10 cellular contexts compared by ENCODE assay signal in the genomic region with DNA sequence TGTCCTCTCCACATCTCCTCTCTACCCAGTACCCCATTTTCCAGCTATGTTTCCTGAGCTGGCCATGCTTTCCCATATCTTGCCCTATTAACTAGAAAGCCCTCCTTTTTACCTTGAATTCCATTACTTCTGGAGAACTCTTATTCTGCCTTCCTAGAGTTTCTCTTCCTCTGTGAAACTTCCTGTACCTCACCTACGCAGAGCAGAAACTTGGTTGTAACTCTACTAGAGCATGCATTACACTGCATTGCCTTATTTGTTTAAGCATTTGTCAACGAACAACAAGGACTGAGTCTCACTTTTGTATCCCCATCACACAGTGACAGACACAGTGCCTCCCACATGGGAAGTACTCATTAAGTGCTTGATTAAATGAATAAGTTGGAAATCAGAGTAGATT. TPM values are rescaled to one million over a fixed set of nuclear protein-coding genes. Genes with fewer than 3 reads are reported as not detected.
DNase-seq lines count a peak whose midpoint lies in the region; ATAC-seq and TF ChIP-seq lines count a peak whose summit lies in the region.
"Had no signal": no experiment of that assay in that cellular context is flagged by ENCODE, and none has a peak within 500 bp of the region (broad histone marks: within the 10 kb centered on the region; RNA-seq: fewer than 3 reads in every experiment).

No MANE protein-coding gene starts in this region.

- H3K4me2 ChIP-seq in SU-DHL-6 (ENCODE audit: low read depth, low read length, poor library complexity, severe bottlenecking), result peak overlapping the region; percentile 4

- no peak for ATAC-seq in CD8-positive, alpha-beta T cell
- peak; percentile 70 for ATAC-seq in GM21367 (IDR thresholded peaks at IDR 0.05; ENCODE audit: unreplicated experiment)

- H3K36me3 Mint-ChIP-seq in CD8-positive, alpha-beta T cell, result no peaks in the 10 kb centered on the region
- peaks cover 22% of the 10 kb centered on the region for H3K36me3 Mint-ChIP-seq in nephron (ENCODE audit: low read depth)

- no peak for DNase-seq in CD8-positive, alpha-beta T cell
- DNase-seq in stimulated activated CD4-positive, alpha-beta T cell treated with anti-CD3 and anti-CD28 coated beads, Interleukin-2, amount 100 ng/mL, for 48 hours, result no peak
- DNase-seq in KBM-7 (no peak), colonic mucosa (no peak), posterior vena cava (ENCODE audit: low spot score) (no peak)
- DNase-seq: NCI-H226 had no signal

- no peaks in the 10 kb centered on the region for H3K36me3 ChIP-seq in CD8-positive, alpha-beta T cell (ENCODE audit: insufficient read depth, low read length)
- no peaks in the 10 kb centered on the region for H3K36me3 ChIP-seq in SU-DHL-6 (ENCODE audit: low read length)
- H3K36me3 ChIP-seq in colonic mucosa, result no peaks in the 10 kb centered on the region

- no peak overlapping the region for H3K4me3 ChIP-seq in CD8-positive, alpha-beta T cell (ENCODE audit: low read depth, low read length)
- no peak overlapping the region for H3K4me3 ChIP-seq in SU-DHL-6 (ENCODE audit: insufficient read depth, low read length, poor library complexity, severe bottlenecking)
- no peak overlapping the region for H3K4me3 ChIP-seq in colonic mucosa
- H3K4me3 ChIP-seq: lung had no signal

- H3K27me3 Mint-ChIP-seq in CD8-positive, alpha-beta T cell (ENCODE audit: low read depth), result no peaks in the 10 kb centered on the region
- no peaks in the 10 kb centered on the region for H3K27me3 Mint-ChIP-seq in nephron (ENCODE audit: low read depth)

- H3K4me1 Mint-ChIP-seq in CD8-positive, alpha-beta T cell (ENCODE audit: low read depth), result peaks cover 17% of the 10 kb centered on the region
- H3K4me1 Mint-ChIP-seq in nephron, result peaks cover 57% of the 10 kb centered on the region

- H3K9me2 ChIP-seq in SU-DHL-6 (replicated peaks; ENCODE audit: insufficient read depth, low read length), result no peaks in the 10 kb centered on the region

- H3K27ac Mint-ChIP-seq in CD8-positive, alpha-beta T cell, result peak overlapping the region; percentile 55
- peak overlapping the region in 2 of 3 experiments; percentile 8 to 66 for H3K27ac Mint-ChIP-seq in nephron

- CTCF ChIA-PET in CD8-positive, alpha-beta T cell (lab: Charles Lee), result interaction anchor here (0.8 to 3.3 kb wide), 8 partner anchors 22 to 179 kb away, joined by 3 to 17 read pairs (median 4); no protein-coding TSS in a partner anchor

- H3K4me3 Mint-ChIP-seq in CD8-positive, alpha-beta T cell, result no peak overlapping the region
- no peak overlapping the region for H3K4me3 Mint-ChIP-seq in nephron

- H3K79me2 ChIP-seq in SU-DHL-6 (ENCODE audit: insufficient read depth, low read length), result no peaks in the 10 kb centered on the region

- H3K9me3 Mint-ChIP-seq in CD8-positive, alpha-beta T cell, result no peaks in the 10 kb centered on the region
- H3K9me3 Mint-ChIP-seq in nephron, result no peaks in the 10 kb centered on the region

- no peaks in the 10 kb centered on the region for H4K20me1 ChIP-seq in SU-DHL-6 (ENCODE audit: low read depth, low read length)

- no peak overlapping the region for H3K27ac ChIP-seq in CD8-positive, alpha-beta T cell (ENCODE audit: low read depth, low read length)
- H3K27ac ChIP-seq in SU-DHL-6 (ENCODE audit: low read depth, low read length), result peak overlapping the region; percentile 30; the same call in 1 of the 2 replicates
- no peak overlapping the region for H3K27ac ChIP-seq in colonic mucosa

- intact Hi-C loops in CD8-positive, alpha-beta T cell (cut with DNase I, micrococcal nuclease), result no loop called here
- intact Hi-C loops in colonic mucosa (cut with DNase I) (no loop called here), posterior vena cava (cut with DNase I) (no loop called here)

- no peak for TF ChIP-seq CTCF in CD8-positive, alpha-beta T cell (IDR thresholded peaks at IDR 0.05)
- TF ChIP-seq CTCF in SU-DHL-6 (IDR thresholded peaks at IDR 0.05; ENCODE audit: insufficient read depth, low read length, poor library complexity, severe bottlenecking) (no peak), nephron (IDR thresholded peaks at IDR 0.05; ENCODE audit: unreplicated experiment in 3 of 3) (no peak), colonic mucosa (IDR thresholded peaks at IDR 0.05) (no peak)

- no peaks in the 10 kb centered on the region for H3K4me1 ChIP-seq in CD8-positive, alpha-beta T cell (ENCODE audit: insufficient read depth, low read length)
- peaks cover 9% of the 10 kb centered on the region for H3K4me1 ChIP-seq in colonic mucosa

- POLR2A ChIA-PET in CD8-positive, alpha-beta T cell (lab: Charles Lee), result no interaction called here

- H2AFZ ChIP-seq in SU-DHL-6 (ENCODE audit: low read depth, low read length, severe bottlenecking), result no peak overlapping the region

- in situ Hi-C loops in KBM-7 (cut with MboI; ENCODE audit: low pct_unique_long_range_greater_than_20kb, low sequenced_read_pairs), result no loop called here

- no peaks in the 10 kb centered on the region for H3K9me3 ChIP-seq in CD8-positive, alpha-beta T cell (ENCODE audit: low read length)
- H3K9me3 ChIP-seq in SU-DHL-6 (ENCODE audit: insufficient read depth, low read length) (no peaks in the 10 kb centered on the region), colonic mucosa (no peaks in the 10 kb centered on the region)

- H3K9ac ChIP-seq in SU-DHL-6 (ENCODE audit: low read length), result no peak overlapping the region
- no peak overlapping the region for H3K9ac ChIP-seq in colonic mucosa (ENCODE audit: low read depth in 2 of 2, low read length in 2 of 2)

- H3K27me3 ChIP-seq in CD8-positive, alpha-beta T cell (ENCODE audit: insufficient read depth, low read length), result no peaks in the 10 kb centered on the region
- H3K27me3 ChIP-seq in SU-DHL-6 (ENCODE audit: low read length), result no peaks in the 10 kb centered on the region
- H3K27me3 ChIP-seq in colonic mucosa, result no peaks in the 10 kb centered on the region

- peaks cover 4% of the 10 kb centered on the region for H3F3A ChIP-seq in SU-DHL-6 (ENCODE audit: insufficient read depth)

RNA-seq across cellular contexts. Expression of a gene that starts 36.4 kb away (rescaled TPM):
- 1 to 10 TPM; 6.6 to 9.4 TPM for total RNA-seq in CD8-positive, alpha-beta T cell
- total RNA-seq in colonic mucosa, result 100 to 1,000 TPM in 1 of 2 donors, 10 to 100 TPM in 1; 99.9 to 179 TPM
- 100 to 1,000 TPM; 419 to 480 TPM for total RNA-seq in posterior vena cava

Comparison
In these comparisons a context has a peak if more than half of its experiments do, and no peak if none do; other contexts are left out.
1. RNA of a gene that starts 36.4 kb away (total RNA-seq): 419 to 480 TPM in posterior vena cava and 99.9 to 179 TPM in colonic mucosa; 6.6 to 9.4 TPM in CD8-positive, alpha-beta T cell; every median in the first group is over 4 times any median in the second.